Comparison of ENCODE assay signal across 18 cellular contexts in genomic region chr9:102844754-102845153, GRCh38.
A peak's percentile ranks its signal among the peaks of the same experiment; 100 is the strongest.
DNase-seq lines count a peak whose midpoint lies in the region; ATAC-seq and TF ChIP-seq lines count a peak whose summit lies in the region.
"Had no signal": no experiment of that assay in that cellular context is flagged by ENCODE, and none has a peak within 500 bp of the region (broad histone marks: within the 10 kb centered on the region; RNA-seq: fewer than 3 reads in every experiment).

No MANE protein-coding gene starts in this region.

- DNase-seq in PC-3 = no peak
- no peak for DNase-seq in mucosa of descending colon
- no peak for DNase-seq in naive thymus-derived CD8-positive, alpha-beta T cell
- no peak for DNase-seq in dorsolateral prefrontal cortex
- DNase-seq in G401 (ENCODE audit: low spot score) = no peak
- DNase-seq: AML-193; Caco-2; Calu3; CD4-positive, alpha-beta T cell; CD8-positive, alpha-beta T cell; DMS79 treated with DMSO at 0.1 percent for 48 hours; GDM1 had no signal

- ATAC-seq in PC-3 (peak; percentile 40; the same call in 1 of the 2 replicates), mucosa of descending colon (peak; percentile 61)
- ATAC-seq in naive thymus-derived CD8-positive, alpha-beta T cell = no peak
- ATAC-seq: A549; CD8-positive, alpha-beta T cell had no signal

- intact Hi-C loops in PC-3 (cut with micrococcal nuclease) (no loop called here), mucosa of descending colon (cut with DNase I, micrococcal nuclease) (no loop called here), dorsolateral prefrontal cortex (cut with DNase I) (no loop called here)

- no peaks in the 10 kb centered on the region for H3K27me3 ChIP-seq in PC-3 (ENCODE audit: low read length)
- no peaks in the 10 kb centered on the region for H3K27me3 ChIP-seq in duodenal mucosa (ENCODE audit: control insufficient read depth in 1 of 2, insufficient read depth in 2 of 2, low read length in 2 of 2)
- peaks cover 0 to 4% (median 0%) of the 10 kb centered on the region in 45 donors for H3K27me3 ChIP-seq in dorsolateral prefrontal cortex
- H3K27me3 ChIP-seq: BLaER1 treated with 17β-estradiol and CSF1 and Interleukin-3, amounts not matched to agents 10 nM and 100 nM had no signal

- H3K4me1 Mint-ChIP-seq in naive thymus-derived CD8-positive, alpha-beta T cell = no peaks in the 10 kb centered on the region
- H3K4me1 Mint-ChIP-seq: B cell had no signal

- no peak overlapping the region for H3K4me3 Mint-ChIP-seq in naive thymus-derived CD8-positive, alpha-beta T cell
- H3K4me3 Mint-ChIP-seq: B cell; CD4-positive, alpha-beta T cell; CD8-positive, alpha-beta T cell had no signal

- BruUV-seq in PC-3 (replicated peaks; lab: Mats Ljungman, UMichigan) = no TSS peak

- in situ Hi-C loops in G401 (cut with HindIII; ENCODE audit: low sequenced_read_pairs) = no loop called here

- no peak overlapping the region for H3K27ac Mint-ChIP-seq in naive thymus-derived CD8-positive, alpha-beta T cell
- H3K27ac Mint-ChIP-seq: B cell; CD4-positive, alpha-beta T cell; CD8-positive, alpha-beta T cell had no signal

- CTCF ChIA-PET in PC-3 (lab: Charles Lee) = no interaction called here

- H3K4me2 ChIP-seq in PC-3 (ENCODE audit: low read length) = no peak overlapping the region
- H3K4me2 ChIP-seq: A549; BLaER1 treated with 17β-estradiol and CSF1 and Interleukin-3, amounts not matched to agents 10 nM and 100 nM had no signal

- H3K36me3 ChIP-seq in PC-3 (ENCODE audit: low read depth, low read length) (no peaks in the 10 kb centered on the region), duodenal mucosa (ENCODE audit: control insufficient read depth in 1 of 2, insufficient read depth in 2 of 2, low read length in 2 of 2) (no peaks in the 10 kb centered on the region), mucosa of descending colon (ENCODE audit: low read depth) (no peaks in the 10 kb centered on the region)
- H3K36me3 ChIP-seq: BLaER1 treated with 17β-estradiol and CSF1 and Interleukin-3, amounts not matched to agents 10 nM and 100 nM had no signal

- no peaks in the 10 kb centered on the region for H3K27me3 Mint-ChIP-seq in naive thymus-derived CD8-positive, alpha-beta T cell
- H3K27me3 Mint-ChIP-seq: B cell; CD4-positive, alpha-beta T cell had no signal

- no peaks in the 10 kb centered on the region for H3K9me3 ChIP-seq in PC-3 (ENCODE audit: low read length)
- H3K9me3 ChIP-seq in duodenal mucosa (ENCODE audit: control insufficient read depth in 1 of 2, low read length in 2 of 2) = no peaks in the 10 kb centered on the region
- no peaks in the 10 kb centered on the region for H3K9me3 ChIP-seq in mucosa of descending colon
- H3K9me3 ChIP-seq: A549; BLaER1 treated with 17β-estradiol and CSF1 and Interleukin-3, amounts not matched to agents 10 nM and 100 nM; Caco-2 had no signal

- H3K9ac ChIP-seq in PC-3 (ENCODE audit: low read length) (no peak overlapping the region), duodenal mucosa (ENCODE audit: low read depth in 1 of 2, low read length in 2 of 2) (no peak overlapping the region)
- H3K9ac ChIP-seq: BLaER1 treated with 17β-estradiol and CSF1 and Interleukin-3, amounts not matched to agents 10 nM and 100 nM had no signal

- no peaks in the 10 kb centered on the region for H3F3A ChIP-seq in PC-3 (ENCODE audit: low read length, unreplicated experiment)

- H3K79me2 ChIP-seq in PC-3 (ENCODE audit: low read length) = no peaks in the 10 kb centered on the region

- H3K36me3 Mint-ChIP-seq in naive thymus-derived CD8-positive, alpha-beta T cell = no peaks in the 10 kb centered on the region
- H3K36me3 Mint-ChIP-seq: CD8-positive, alpha-beta T cell had no signal

- H3K9me2 ChIP-seq in PC-3 (replicated peaks; ENCODE audit: low read length) = no peaks in the 10 kb centered on the region

- peaks cover 0 to 22% (median 6%) of the 10 kb centered on the region in 9 donors for H3K9me3 Mint-ChIP-seq in naive thymus-derived CD8-positive, alpha-beta T cell

- H3K27ac ChIP-seq in PC-3 (ENCODE audit: low read length) (no peak overlapping the region), duodenal mucosa (ENCODE audit: low read depth, low read length) (no peak overlapping the region), dorsolateral prefrontal cortex (no peak overlapping the region)
- H3K27ac ChIP-seq: 22Rv1; A549; BLaER1 treated with 17β-estradiol and CSF1 and Interleukin-3, amounts not matched to agents 10 nM and 100 nM; C4-2B had no signal

- H4K20me1 ChIP-seq in PC-3 (ENCODE audit: low read length) = no peaks in the 10 kb centered on the region
- H4K20me1 ChIP-seq: BLaER1 treated with 17β-estradiol and CSF1 and Interleukin-3, amounts not matched to agents 10 nM and 100 nM had no signal

- H2AFZ ChIP-seq in PC-3 (ENCODE audit: low read length) = no peak overlapping the region

- POLR2A ChIA-PET in PC-3 (lab: Charles Lee; ENCODE audit: unreplicated experiment) = no interaction called here
- POLR2A ChIA-PET in naive thymus-derived CD8-positive, alpha-beta T cell (lab: Charles Lee) = no interaction called here

- H3K4me3 ChIP-seq in PC-3 (ENCODE audit: low read length) = no peak overlapping the region
- H3K4me3 ChIP-seq in duodenal mucosa (ENCODE audit: low read depth in 1 of 2, low read length in 2 of 2) = peak overlapping the region; percentile 8 to 31
- H3K4me3 ChIP-seq in mucosa of descending colon = no peak overlapping the region
- no peak overlapping the region for H3K4me3 ChIP-seq in dorsolateral prefrontal cortex
- H3K4me3 ChIP-seq: A549; BLaER1 treated with 17β-estradiol and CSF1 and Interleukin-3, amounts not matched to agents 10 nM and 100 nM had no signal

- TF ChIP-seq CTCF in PC-3 (conservative IDR thresholded peaks at IDR 0.05; ENCODE audit: low read depth, low read length) = no peak
- no peak for TF ChIP-seq CTCF in mucosa of descending colon (IDR thresholded peaks at IDR 0.05)
- TF ChIP-seq CTCF in dorsolateral prefrontal cortex (IDR thresholded peaks at IDR 0.05 in 54 of 56, conservative IDR thresholded peaks at IDR 0.05 in 2 of 56; ENCODE audit: low read depth in 1 of 56, partially characterized antibody in 56 of 56) = no peak

- H3K4me1 ChIP-seq in PC-3 (ENCODE audit: insufficient read depth, low read length) = no peaks in the 10 kb centered on the region
- peaks cover 26 to 37% of the 10 kb centered on the region in 2 donors for H3K4me1 ChIP-seq in duodenal mucosa (ENCODE audit: control insufficient read depth in 1 of 2, insufficient read depth in 2 of 2, low read length in 2 of 2)
- peaks cover 34% of the 10 kb centered on the region for H3K4me1 ChIP-seq in mucosa of descending colon (ENCODE audit: low read depth)
- H3K4me1 ChIP-seq: BLaER1 treated with 17β-estradiol and CSF1 and Interleukin-3, amounts not matched to agents 10 nM and 100 nM had no signal

Comparison
In these comparisons a context has a peak if more than half of its experiments do, and no peak if none do; other contexts are left out.
1. ATAC-seq: peak in PC-3 (single experiment) and mucosa of descending colon (single experiment); none in naive thymus-derived CD8-positive, alpha-beta T cell (0 of 2).
2. H3K4me3 ChIP-seq: peak in duodenal mucosa (2 of 2); none in PC-3 (single experiment), mucosa of descending colon (single experiment) and dorsolateral prefrontal cortex (0 of 59).